Comparison of ENCODE assay signal across 7 cellular contexts in genomic region chr17:49968380-49969133, GRCh38. TPM values are rescaled to one million over a fixed set of nuclear protein-coding genes. Genes with fewer than 3 reads are reported as not detected.
DNase-seq lines count a peak whose midpoint lies in the region; ATAC-seq and TF ChIP-seq lines count a peak whose summit lies in the region.

No MANE protein-coding gene starts in this region.

- in situ Hi-C loops in GM13976 (cut with MboI; ENCODE audit: low sequenced_read_pairs, unreplicated experiment): no loop called here

- intact Hi-C loops in left ventricle myocardium superior (cut with micrococcal nuclease): no loop called here

- H3K27ac Mint-ChIP-seq in IgD-negative memory B cell: peak overlapping the region in 1 of 3 donors; percentile 4

- H3K4me3 Mint-ChIP-seq in IgD-negative memory B cell: peak overlapping the region; percentile 77 to 94 (median 88)

- H3K36me3 Mint-ChIP-seq in IgD-negative memory B cell: no peaks in the 10 kb centered on the region

- peak; percentile 88 for DNase-seq in GM13976 (ENCODE audit: low spot score)
- DNase-seq in SK-N-MC (ENCODE audit: low read depth, low spot score): no peak
- peak; percentile 81 for DNase-seq in activated naive CD4-positive, alpha-beta T cell treated with anti-CD3 and anti-CD28 coated beads, Interleukin-2, amount 50 U/mL, for 16 hours
- peak; percentile 79 for DNase-seq in left ventricle myocardium superior
- no peak for DNase-seq in skeletal muscle cell (ENCODE audit: low read depth)
- DNase-seq in anterior cingulate cortex (lab: John Stamatoyannopoulos, UW): no peak

- H3K9me3 ChIP-seq in SK-N-MC (ENCODE audit: low read depth, low read length): no peaks in the 10 kb centered on the region

- peak; percentile 81 for ATAC-seq in left ventricle myocardium superior

- no peak for TF ChIP-seq CTCF in GM13976 (IDR thresholded peaks at IDR 0.05; ENCODE audit: borderline replicate concordance, control extremely low read depth, extremely low read depth, insufficient read depth, missing control alignments)

- no peaks in the 10 kb centered on the region for H3K36me3 ChIP-seq in SK-N-MC (ENCODE audit: insufficient read depth, low read length)

- H3K4me3 ChIP-seq in SK-N-MC: peak overlapping the region; percentile 99
- peak overlapping the region; percentile 25 for H3K4me3 ChIP-seq in skeletal muscle cell (ENCODE audit: low read depth, low read length)

- H3K4me1 Mint-ChIP-seq in IgD-negative memory B cell: peaks cover 13 to 27% (median 17%) of the 10 kb centered on the region in 3 donors

- H3K9ac ChIP-seq in SK-N-MC (ENCODE audit: insufficient read length): peak overlapping the region; percentile 92

- H3K27me3 Mint-ChIP-seq in IgD-negative memory B cell: peaks cover 75% of the 10 kb centered on the region

- peak overlapping the region; percentile 92 for H3K27ac ChIP-seq in SK-N-MC

- peaks cover 0 to 1% (median 0%) of the 10 kb centered on the region in 3 donors for H3K9me3 Mint-ChIP-seq in IgD-negative memory B cell

RNA-seq across cellular contexts. Expression of gene DLX4, which starts 0.4 kb away (rescaled TPM):
- polyA plus RNA-seq in IgD-negative memory B cell: not detected
- total RNA-seq in left ventricle myocardium superior: not detected

RNA-seq across cellular contexts. Expression of gene DLX3, which starts 26.5 kb away (rescaled TPM):
- polyA plus RNA-seq in IgD-negative memory B cell: not detected
- not detected for total RNA-seq in left ventricle myocardium superior

Comparison
In these comparisons a context has a peak if more than half of its experiments do, and no peak if none do; other contexts are left out.
1. DNase-seq: peak in GM13976 (single experiment), activated naive CD4-positive, alpha-beta T cell treated with anti-CD3 and anti-CD28 coated beads, Interleukin-2, amount 50 U/mL, for 16 hours (single experiment) and left ventricle myocardium superior (single experiment); none in SK-N-MC (single experiment), skeletal muscle cell (single experiment) and anterior cingulate cortex (0 of 58).